In genomic region chr15:65209701-65210643, GRCh38 we compare ENCODE assay signal across 20 cellular contexts. TPM values are rescaled to one million over a fixed set of nuclear protein-coding genes. Genes with fewer than 3 reads are reported as not detected.
DNase-seq lines count a peak whose midpoint lies in the region; ATAC-seq and TF ChIP-seq lines count a peak whose summit lies in the region.
"Had no signal": no experiment of that assay in that cellular context is flagged by ENCODE, and none has a peak within 500 bp of the region (broad histone marks: within the 10 kb centered on the region; RNA-seq: fewer than 3 reads in every experiment).

No MANE protein-coding gene starts in this region.

- DNase-seq in M059J (ENCODE audit: low read depth), result peak; percentile 36
- peak; percentile 34 for DNase-seq in fibroblast of villous mesenchyme (ENCODE audit: low read depth)
- DNase-seq in suprapubic skin (ENCODE audit: low spot score in 2 of 2), result no peak
- no peak for DNase-seq in OCI-M2 (lab: John Stamatoyannopoulos, UW; ENCODE audit: unreplicated experiment)
- DNase-seq in DMS53 (lab: John Stamatoyannopoulos, UW), result no peak
- DNase-seq: activated CD4-positive, alpha-beta T cell treated with anti-CD3 and anti-CD28 coated beads, Interleukin-2, amount 50 U/mL, for 4 hours; activated naive CD4-positive, alpha-beta T cell treated with anti-CD3 and anti-CD28 coated beads, Interleukin-2, amount 10 ng/mL, durations not matched to agents 7 days and 5 days; activated T-cell treated with anti-CD3 and anti-CD28 coated beads, Interleukin-2, amount 50 U/mL, for 1 hour; AML-193; brain microvascular endothelial cell; COR-L47; head of caudate nucleus; KBM-7; nucleus accumbens; stomach had no signal

- H3K36me3 ChIP-seq in muscle layer of duodenum (ENCODE audit: control insufficient read depth in 1 of 2, insufficient read depth in 2 of 2, low read length in 2 of 2), result no peaks in the 10 kb centered on the region
- no peaks in the 10 kb centered on the region for H3K36me3 ChIP-seq in suprapubic skin
- H3K36me3 ChIP-seq: brain microvascular endothelial cell, stomach had no signal

- TF ChIP-seq CTCF in fibroblast of villous mesenchyme (IDR thresholded peaks at IDR 0.05; ENCODE audit: insufficient read depth, low read depth, low read length) (no peak), suprapubic skin (IDR thresholded peaks at IDR 0.05) (no peak)

- H3K4me3 ChIP-seq in fibroblast of villous mesenchyme (ENCODE audit: low read depth, low read length) (no peak overlapping the region), muscle layer of duodenum (ENCODE audit: low read depth in 1 of 2, low read length in 2 of 2) (peak overlapping the region in 1 of 2 donors; percentile 15), suprapubic skin (peak overlapping the region; percentile 22)
- H3K4me3 ChIP-seq: stomach had no signal

- WGBS in suprapubic skin, result 67% methylated on average over 12 of the region's 17 CpGs

- ATAC-seq in HG03565 (IDR thresholded peaks at IDR 0.05; ENCODE audit: unreplicated experiment), result no peak
- no peak for ATAC-seq in GM18498 (IDR thresholded peaks at IDR 0.05; ENCODE audit: unreplicated experiment)

- TF ChIP-seq POLR2A in suprapubic skin (IDR thresholded peaks at IDR 0.05), result no peak

- H3K4me1 ChIP-seq in muscle layer of duodenum (ENCODE audit: control insufficient read depth in 1 of 2, insufficient read depth in 2 of 2, low read length in 2 of 2) (peaks cover 0 to 34% of the 10 kb centered on the region in 2 donors), suprapubic skin (peaks cover 18% of the 10 kb centered on the region)

- peak overlapping the region; percentile 27 for H3K27ac ChIP-seq in muscle layer of duodenum (ENCODE audit: low read length)
- H3K27ac ChIP-seq in suprapubic skin, result peak overlapping the region; percentile 57
- H3K27ac ChIP-seq: brain microvascular endothelial cell, VCaP had no signal

- no peak for TF ChIP-seq EP300 in suprapubic skin (IDR thresholded peaks at IDR 0.05)

- no peaks in the 10 kb centered on the region for H3K9me3 ChIP-seq in muscle layer of duodenum (ENCODE audit: control insufficient read depth in 1 of 2, low read length in 2 of 2)
- H3K9me3 ChIP-seq in suprapubic skin, result no peaks in the 10 kb centered on the region
- H3K9me3 ChIP-seq: stomach had no signal

- H3K27me3 ChIP-seq in muscle layer of duodenum (ENCODE audit: low read depth, low read length) (no peaks in the 10 kb centered on the region), suprapubic skin (no peaks in the 10 kb centered on the region)
- H3K27me3 ChIP-seq: brain microvascular endothelial cell, stomach had no signal

RNA-seq across cellular contexts. Expression of gene CILP, which starts 1.3 kb away (rescaled TPM):
- total RNA-seq in M059J (2014; rRNA removed; shearing (Covaris generic)), result 0.02 TPM in 1 of 2 replicates, not detected in the other
- total RNA-seq in fibroblast of villous mesenchyme, result under 0.01 TPM in 2 replicates
- total RNA-seq in suprapubic skin, result 10 to 100 TPM in 3 of 4 donors, 1 to 10 TPM in 1; 2.7 to 15.2 (median 11.3) TPM
- total RNA-seq: Daoy had no signal

RNA-seq across cellular contexts. Expression of gene CLPX, which starts 24.8 kb away (rescaled TPM):
- total RNA-seq in M059J (2014; rRNA removed; shearing (Covaris generic)), result 22.7 and 27.7 TPM in 2 replicates
- total RNA-seq in fibroblast of villous mesenchyme (35.1 and 44.5 TPM in 2 replicates), suprapubic skin (100 to 1,000 TPM in 1 of 4 donors, 10 to 100 TPM in 3; 45.5 to 103 (median 58.3) TPM)

Comparison
In these comparisons a context has a peak if more than half of its experiments do, and no peak if none do; other contexts are left out.
1. DNase-seq: peak in M059J (single experiment) and fibroblast of villous mesenchyme (single experiment); none in suprapubic skin (0 of 2), OCI-M2 (single experiment) and DMS53 (single experiment).